ENCODE assay signal across 8 cellular contexts in genomic region chr1:52726265-52727113, GRCh38. TPM values are rescaled to one million over a fixed set of nuclear protein-coding genes. Genes with fewer than 3 reads are reported as not detected.
DNase-seq lines count a peak whose midpoint lies in the region; ATAC-seq lines count a peak whose summit lies in the region.

ZYG11B (plus strand) TSS chr1:52726453; CDS start chr1:52726654, 201 bp downstream.

- peak; percentile 86 for DNase-seq in NCI-H69 (lab: John Stamatoyannopoulos, UW)
- peak; percentile 92 for DNase-seq in activated CD4-positive, alpha-beta T cell treated with anti-CD3 and anti-CD28 coated beads, Interleukin-2, amount 10 ng/mL, durations not matched to agents 7 days and 5 days
- DNase-seq in cortex of kidney (lab: John Stamatoyannopoulos, UW), result peak; percentile 29
- DNase-seq in left lobe of liver (ENCODE audit: low spot score), result peak; percentile 93
- peak; percentile 79 for DNase-seq in stimulated activated CD4-positive, alpha-beta T cell treated with anti-CD3 and anti-CD28 coated beads, Interleukin-2, amount 100 ng/mL, for 4 hours (ENCODE audit: low read depth)

- peak within 1 kb of the TSS; percentile 86 for H3K27ac ChIP-seq in BLaER1

- H3K36me3 ChIP-seq in BLaER1, result peaks cover 16% of the 10 kb centered on the region

- no peaks in the 10 kb centered on the region for H3K9me3 Mint-ChIP-seq in activated CD4-positive, alpha-beta T cell treated with anti-CD3 and anti-CD28 coated beads, Interleukin-2, amount 10 ng/mL, durations not matched to agents 7 days and 5 days

- peaks cover 29% of the 10 kb centered on the region for H3K4me1 ChIP-seq in BLaER1

- no peaks in the 10 kb centered on the region for H3K27me3 ChIP-seq in BLaER1

- no peaks in the 10 kb centered on the region for H3K27me3 Mint-ChIP-seq in activated CD4-positive, alpha-beta T cell treated with anti-CD3 and anti-CD28 coated beads, Interleukin-2, amount 10 ng/mL, durations not matched to agents 7 days and 5 days

- CTCF ChIA-PET in activated CD4-positive, alpha-beta T cell treated with anti-CD3 and anti-CD28 coated beads, Interleukin-2, amount 10 ng/mL, durations not matched to agents 7 days and 5 days (lab: Charles Lee), result interaction anchor here (0.5 to 1.2 kb wide), 6 partner anchors 10 to 646 kb away, joined by 3 to 4 read pairs (median 3); no protein-coding TSS in a partner anchor

- H4K20me1 ChIP-seq in BLaER1, result peaks cover 50% of the 10 kb centered on the region

- H3K36me3 Mint-ChIP-seq in activated CD4-positive, alpha-beta T cell treated with anti-CD3 and anti-CD28 coated beads, Interleukin-2, amount 10 ng/mL, durations not matched to agents 7 days and 5 days (ENCODE audit: low read depth), result peaks cover 2% of the 10 kb centered on the region

- peaks cover 38% of the 10 kb centered on the region for H3K4me1 Mint-ChIP-seq in activated CD4-positive, alpha-beta T cell treated with anti-CD3 and anti-CD28 coated beads, Interleukin-2, amount 10 ng/mL, durations not matched to agents 7 days and 5 days

- peak within 1 kb of the TSS; percentile 92 for H3K4me3 ChIP-seq in BLaER1

- peak within 1 kb of the TSS; percentile 90 for H3K27ac Mint-ChIP-seq in activated CD4-positive, alpha-beta T cell treated with anti-CD3 and anti-CD28 coated beads, Interleukin-2, amount 10 ng/mL, durations not matched to agents 7 days and 5 days

- no peaks in the 10 kb centered on the region for H3K9me3 ChIP-seq in BLaER1

- peak within 1 kb of the TSS; percentile 86 for H3K4me3 Mint-ChIP-seq in activated CD4-positive, alpha-beta T cell treated with anti-CD3 and anti-CD28 coated beads, Interleukin-2, amount 10 ng/mL, durations not matched to agents 7 days and 5 days

- ATAC-seq in GM19351 (IDR thresholded peaks at IDR 0.05; ENCODE audit: unreplicated experiment), result peak; percentile 91
- ATAC-seq in HG03520 (IDR thresholded peaks at IDR 0.05; ENCODE audit: unreplicated experiment), result peak; percentile 90
- peak; percentile 97 for ATAC-seq in left lobe of liver

- POLR2A ChIA-PET in activated CD4-positive, alpha-beta T cell treated with anti-CD3 and anti-CD28 coated beads, Interleukin-2, amount 10 ng/mL, durations not matched to agents 7 days and 5 days (lab: Charles Lee), result no interaction called here

- peak within 1 kb of the TSS; percentile 88 for H3K4me2 ChIP-seq in BLaER1

- H3K9ac ChIP-seq in BLaER1, result peak within 1 kb of the TSS; percentile 90

RNA-seq across cellular contexts. Expression of gene ZYG11B, which starts in this region (rescaled TPM):
- 10 to 100 TPM; 14.5 to 14.8 TPM for total RNA-seq in activated CD4-positive, alpha-beta T cell treated with anti-CD3 and anti-CD28 coated beads, Interleukin-2, amount 10 ng/mL, durations not matched to agents 7 days and 5 days
- total RNA-seq in left lobe of liver, result 35.5 TPM

Comparison
In these comparisons a context has a peak if more than half of its experiments do, and no peak if none do; other contexts are left out.
1. Peak in every context shown above with its lines: DNase-seq, ATAC-seq, H3K4me3 ChIP-seq and H3K27ac ChIP-seq.
2. DNase-seq: peak in every context shown above with its lines; median percentile 93 in left lobe of liver; 92 in activated CD4-positive, alpha-beta T cell treated with anti-CD3 and anti-CD28 coated beads, Interleukin-2, amount 10 ng/mL, durations not matched to agents 7 days and 5 days; 86 in NCI-H69; 79 in stimulated activated CD4-positive, alpha-beta T cell treated with anti-CD3 and anti-CD28 coated beads, Interleukin-2, amount 100 ng/mL, for 4 hours; 29 in cortex of kidney.